Comparison of ENCODE assay signal across 7 cellular contexts in the genomic region with DNA sequence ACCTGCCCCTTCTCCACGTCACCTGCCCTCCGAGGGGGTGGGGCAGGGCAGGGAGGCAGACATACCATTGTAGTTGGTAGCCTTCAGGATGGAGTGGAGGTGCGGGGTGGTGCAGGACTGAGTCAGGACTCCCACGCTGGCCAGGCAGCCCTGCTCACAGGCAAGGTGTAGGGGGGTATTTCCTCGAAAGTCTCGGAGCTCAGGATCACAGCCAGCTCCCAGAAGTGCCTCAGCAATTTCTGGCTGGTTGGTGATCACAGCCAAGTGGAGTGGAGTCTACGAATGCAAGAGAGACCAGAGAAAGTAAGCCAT. TPM values are rescaled to one million over a fixed set of nuclear protein-coding genes. Genes with fewer than 3 reads are reported as not detected.
DNase-seq lines count a peak whose midpoint lies in the region; ATAC-seq and TF ChIP-seq lines count a peak whose summit lies in the region.

No MANE protein-coding gene starts in this region.

- H3K4me1 ChIP-seq in gastroesophageal sphincter (peaks cover 4 to 64% (median 34%) of the 10 kb centered on the region in 3 donors), sigmoid colon (peaks cover 0 to 70% (median 58%) of the 10 kb centered on the region in 4 donors)

- no peaks in the 10 kb centered on the region for H3K9me3 Mint-ChIP-seq in activated T-helper 2 cell treated with anti-CD3 and anti-CD28 coated beads, Interferon-gamma antibody, Interleukin-2, Interleukin-4, amounts not matched to agents 10 μg/mL and 5 μg/mL and 100 μg/mL, durations not matched to agents 14 hours and 24 hours and 36 hours

- peak overlapping the region; percentile 93 for H3K27ac ChIP-seq in KOPT-K1 (ENCODE audit: low read depth, low read length, poor library complexity, severe bottlenecking)
- H3K27ac ChIP-seq in gastroesophageal sphincter, result peak overlapping the region; percentile 91 to 100 (median 100)
- H3K27ac ChIP-seq in sigmoid colon, result peak overlapping the region; percentile 97 to 100 (median 100)

- H3K9me3 ChIP-seq in KOPT-K1 (ENCODE audit: insufficient read depth, low read length, poor library complexity, severe bottlenecking) (no peaks in the 10 kb centered on the region), gastroesophageal sphincter (no peaks in the 10 kb centered on the region), sigmoid colon (no peaks in the 10 kb centered on the region)

- no peak for TF ChIP-seq CTCF in gastroesophageal sphincter (IDR thresholded peaks at IDR 0.05)
- TF ChIP-seq CTCF in sigmoid colon (IDR thresholded peaks at IDR 0.05), result no peak

- no peak for ATAC-seq in gastroesophageal sphincter
- no peak for ATAC-seq in HG02642 (IDR thresholded peaks at IDR 0.05; ENCODE audit: poor library complexity, unreplicated experiment)

- peak overlapping the region; percentile 99 for H3K4me3 Mint-ChIP-seq in activated T-helper 2 cell treated with anti-CD3 and anti-CD28 coated beads, Interferon-gamma antibody, Interleukin-2, Interleukin-4, amounts not matched to agents 10 μg/mL and 5 μg/mL and 100 μg/mL, durations not matched to agents 14 hours and 24 hours and 36 hours (ENCODE audit: low read depth)

- H3K27me3 Mint-ChIP-seq in activated T-helper 2 cell treated with anti-CD3 and anti-CD28 coated beads, Interferon-gamma antibody, Interleukin-2, Interleukin-4, amounts not matched to agents 10 μg/mL and 5 μg/mL and 100 μg/mL, durations not matched to agents 14 hours and 24 hours and 36 hours (ENCODE audit: low read depth), result no peaks in the 10 kb centered on the region

- intact Hi-C loops in activated T-helper 2 cell treated with anti-CD3 and anti-CD28 coated beads, Interferon-gamma antibody, Interleukin-2, Interleukin-4, amounts not matched to agents 10 μg/mL and 5 μg/mL and 100 μg/mL, durations not matched to agents 14 hours and 24 hours and 36 hours (cut with micrococcal nuclease), result loop anchor here (1.0 to 5.0 kb wide), 3 partner anchors 36 to 356 kb away; a partner anchor contains a TSS
- intact Hi-C loops in sigmoid colon (cut with DNase I), result loop anchor here (1.0 to 10.0 kb wide), 5 partner anchors 18 to 691 kb away; a partner anchor contains a TSS

- peaks cover 54% of the 10 kb centered on the region for H3K4me1 Mint-ChIP-seq in activated T-helper 2 cell treated with anti-CD3 and anti-CD28 coated beads, Interferon-gamma antibody, Interleukin-2, Interleukin-4, amounts not matched to agents 10 μg/mL and 5 μg/mL and 100 μg/mL, durations not matched to agents 14 hours and 24 hours and 36 hours (ENCODE audit: low read depth)

- peak overlapping the region; percentile 97 to 98 for H3K4me3 ChIP-seq in gastroesophageal sphincter
- H3K4me3 ChIP-seq in sigmoid colon, result peak overlapping the region; percentile 83 to 99 (median 96)

- peak; percentile 33 for DNase-seq in activated T-helper 2 cell treated with anti-CD3 and anti-CD28 coated beads, Interferon-gamma antibody, Interleukin-2, Interleukin-4, amounts not matched to agents 10 μg/mL and 5 μg/mL and 100 μg/mL, durations not matched to agents 14 hours and 24 hours and 36 hours (ENCODE audit: low spot score)
- DNase-seq in sigmoid colon (peak; percentile 80), hepatic stellate cell (ENCODE audit: low spot score) (no peak), Kasumi-1 (lab: John Stamatoyannopoulos, UW) (no peak)

- H3K36me3 ChIP-seq in KOPT-K1 (ENCODE audit: insufficient read depth, low read length) (peaks cover 37% of the 10 kb centered on the region), gastroesophageal sphincter (peaks cover 8 to 49% of the 10 kb centered on the region in 2 donors), sigmoid colon (peaks cover 29 to 52% (median 38%) of the 10 kb centered on the region in 4 donors)

- TF ChIP-seq POLR2A in gastroesophageal sphincter (IDR thresholded peaks at IDR 0.05), result no peak
- no peak for TF ChIP-seq POLR2A in sigmoid colon (IDR thresholded peaks at IDR 0.05)

- peak overlapping the region; percentile 97 for H3K27ac Mint-ChIP-seq in activated T-helper 2 cell treated with anti-CD3 and anti-CD28 coated beads, Interferon-gamma antibody, Interleukin-2, Interleukin-4, amounts not matched to agents 10 μg/mL and 5 μg/mL and 100 μg/mL, durations not matched to agents 14 hours and 24 hours and 36 hours

- 7% methylated on average over 2 of the region's 7 CpGs; no CpG with 5 or more reads in 1 of the 2 donors for WGBS in gastroesophageal sphincter (ENCODE audit: low coverage in 1 of 2), 2 donors
- 2 to 12% methylated on average over 7 of the region's 7 CpGs for WGBS in sigmoid colon, 2 donors

- peaks cover 49% of the 10 kb centered on the region for H3K36me3 Mint-ChIP-seq in activated T-helper 2 cell treated with anti-CD3 and anti-CD28 coated beads, Interferon-gamma antibody, Interleukin-2, Interleukin-4, amounts not matched to agents 10 μg/mL and 5 μg/mL and 100 μg/mL, durations not matched to agents 14 hours and 24 hours and 36 hours (ENCODE audit: low read depth)

- H3K27me3 ChIP-seq in gastroesophageal sphincter (no peaks in the 10 kb centered on the region), sigmoid colon (no peaks in the 10 kb centered on the region)

- TF ChIP-seq EP300 in gastroesophageal sphincter (IDR thresholded peaks at IDR 0.05) (no peak), sigmoid colon (IDR thresholded peaks at IDR 0.05) (no peak)

RNA-seq across cellular contexts. Expression of a gene that starts 1.5 kb away (rescaled TPM):
- 386 and 390 TPM in 2 replicates for total RNA-seq in activated T-helper 2 cell treated with anti-CD3 and anti-CD28 coated beads, Interferon-gamma antibody, Interleukin-2, Interleukin-4, amounts not matched to agents 10 μg/mL and 5 μg/mL and 100 μg/mL, durations not matched to agents 14 hours and 24 hours and 36 hours
- total RNA-seq in gastroesophageal sphincter (100 to 1,000 TPM; 285 to 493 (median 341) TPM), sigmoid colon (100 to 1,000 TPM; 258 to 340 (median 289) TPM)
- 100 to 1,000 TPM in 2 of 3 donors, 10 to 100 TPM in 1; 95.5 to 188 (median 158) TPM for polyA plus RNA-seq in sigmoid colon

Comparison
In these comparisons a context has a peak if more than half of its experiments do, and no peak if none do; other contexts are left out.
1. DNase-seq: peak in activated T-helper 2 cell treated with anti-CD3 and anti-CD28 coated beads, Interferon-gamma antibody, Interleukin-2, Interleukin-4, amounts not matched to agents 10 μg/mL and 5 μg/mL and 100 μg/mL, durations not matched to agents 14 hours and 24 hours and 36 hours (single experiment) and sigmoid colon (single experiment); none in hepatic stellate cell (single experiment) and Kasumi-1 (0 of 2).
2. Peak in every context shown above with its lines, with median percentiles within 50 percentile points of each other: H3K27ac ChIP-seq.